ENCODE assay signal across 12 cellular contexts in the genomic region with DNA sequence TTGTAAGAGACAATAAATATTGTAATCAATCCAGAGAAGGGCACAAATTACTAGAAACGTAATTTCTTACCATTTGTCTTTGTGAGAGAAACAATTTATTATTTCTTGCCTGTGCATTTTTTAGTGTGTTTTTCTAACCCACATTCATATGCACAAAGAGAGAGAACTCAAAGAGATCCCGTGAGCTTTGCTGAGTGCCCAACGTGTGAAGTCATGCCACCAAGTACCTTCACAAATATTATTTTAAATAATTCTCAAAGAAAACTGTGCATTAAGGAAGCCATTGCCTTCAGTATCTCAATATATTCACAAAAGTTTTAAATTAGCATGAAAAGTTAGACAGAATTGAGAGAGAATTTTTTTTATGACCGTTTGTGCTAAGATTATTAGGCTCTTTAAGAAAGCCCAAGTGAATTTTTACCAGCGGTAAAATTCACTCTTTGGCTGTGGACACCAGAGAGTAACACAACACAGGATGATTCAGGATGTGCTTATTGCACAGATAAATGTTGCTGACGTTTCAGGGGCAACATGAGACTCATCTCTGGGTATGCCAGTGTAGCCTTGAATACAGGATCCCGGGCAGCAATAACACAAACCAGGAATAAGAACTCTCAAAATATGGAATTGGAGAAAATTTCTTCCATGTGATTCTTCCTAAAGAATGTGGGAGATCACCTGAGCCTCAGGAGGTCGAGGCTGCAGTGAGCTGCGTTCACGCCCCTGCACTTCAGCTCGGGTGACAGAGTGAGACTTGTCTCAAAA. TPM values are rescaled to one million over a fixed set of nuclear protein-coding genes. Genes with fewer than 3 reads are reported as not detected.
DNase-seq lines count a peak whose midpoint lies in the region; ATAC-seq lines count a peak whose summit lies in the region.
"Had no signal": no experiment of that assay in that cellular context is flagged by ENCODE, and none has a peak within 500 bp of the region (broad histone marks: within the 10 kb centered on the region; RNA-seq: fewer than 3 reads in every experiment).

No MANE protein-coding gene starts in this region.

- H3K4me3 ChIP-seq in stomach smooth muscle (ENCODE audit: low read length in 2 of 2), result no peak overlapping the region
- H3K4me3 ChIP-seq: A549 had no signal

- peak; percentile 15 to 34 for ATAC-seq in activated CD4-positive, CD25-positive, alpha-beta regulatory T cell treated with anti-CD3 and anti-CD28 coated beads, Interleukin-2, amount 50 U/mL, for 24 hours
- ATAC-seq: A549 had no signal

- peak overlapping the region; percentile 46 for H3K27ac ChIP-seq in stomach smooth muscle (ENCODE audit: low read length)
- H3K27ac ChIP-seq: A549, VCaP had no signal

- H3K27me3 Mint-ChIP-seq in T-helper 2 cell treated with Interferon-gamma antibody and Interleukin-4, amounts not matched to agents 5 μg/mL and 100 μg/mL, for 36 hours (ENCODE audit: low read depth), result no peaks in the 10 kb centered on the region
- peaks cover 5 to 18% (median 14%) of the 10 kb centered on the region in 3 donors for H3K27me3 Mint-ChIP-seq in immature natural killer cell (ENCODE audit: low read depth in 3 of 3)

- H3K36me3 Mint-ChIP-seq in T-helper 2 cell treated with Interferon-gamma antibody and Interleukin-4, amounts not matched to agents 5 μg/mL and 100 μg/mL, for 36 hours (ENCODE audit: low read depth), result peaks cover 71% of the 10 kb centered on the region
- H3K36me3 Mint-ChIP-seq in immature natural killer cell, result peaks cover 8 to 20% (median 13%) of the 10 kb centered on the region in 3 donors

- no peak for DNase-seq in activated CD4-positive, CD25-positive, alpha-beta regulatory T cell (lab: John Stamatoyannopoulos, UW)
- no peak for DNase-seq in T-helper 2 cell treated with Interferon-gamma antibody and Interleukin-4, amounts not matched to agents 5 μg/mL and 100 μg/mL, for 36 hours (ENCODE audit: low spot score)
- DNase-seq in immature natural killer cell (peak in 1 of 3 donors; percentile 32), NCI-H1105 (lab: John Stamatoyannopoulos, UW) (no peak), iPS-NIHi11 (ENCODE audit: low spot score) (no peak), NCI-H510A (lab: John Stamatoyannopoulos, UW) (no peak)
- DNase-seq: GOT3, NCI-H226 had no signal

- H3K4me1 ChIP-seq in stomach smooth muscle (ENCODE audit: control insufficient read depth, insufficient read depth, low read length), result peaks cover 12% of the 10 kb centered on the region

- no peak overlapping the region for H3K9ac ChIP-seq in stomach smooth muscle (ENCODE audit: low read length in 2 of 2)

- H3K27ac Mint-ChIP-seq in T-helper 2 cell treated with Interferon-gamma antibody and Interleukin-4, amounts not matched to agents 5 μg/mL and 100 μg/mL, for 36 hours, result peak overlapping the region; percentile 99
- H3K27ac Mint-ChIP-seq in immature natural killer cell, result peak overlapping the region; percentile 94 to 100 (median 98)

- no peaks in the 10 kb centered on the region for H3K27me3 ChIP-seq in stomach smooth muscle (ENCODE audit: control insufficient read depth in 1 of 2, insufficient read depth in 2 of 2, low read length in 2 of 2)

- no peaks in the 10 kb centered on the region for H3K9me3 ChIP-seq in stomach smooth muscle (ENCODE audit: control insufficient read depth in 2 of 2, low read length in 2 of 2)
- H3K9me3 ChIP-seq: A549 had no signal

- H3K4me3 Mint-ChIP-seq in T-helper 2 cell treated with Interferon-gamma antibody and Interleukin-4, amounts not matched to agents 5 μg/mL and 100 μg/mL, for 36 hours, result peak overlapping the region; percentile 99
- H3K4me3 Mint-ChIP-seq in immature natural killer cell, result peak overlapping the region; percentile 98 to 100 (median 100)

- peaks cover 40% of the 10 kb centered on the region for H3K4me1 Mint-ChIP-seq in T-helper 2 cell treated with Interferon-gamma antibody and Interleukin-4, amounts not matched to agents 5 μg/mL and 100 μg/mL, for 36 hours (ENCODE audit: low read depth)
- peaks cover 82 to 96% of the 10 kb centered on the region in 2 donors for H3K4me1 Mint-ChIP-seq in immature natural killer cell

- no peaks in the 10 kb centered on the region for H3K9me3 Mint-ChIP-seq in T-helper 2 cell treated with Interferon-gamma antibody and Interleukin-4, amounts not matched to agents 5 μg/mL and 100 μg/mL, for 36 hours
- H3K9me3 Mint-ChIP-seq in immature natural killer cell, result peaks cover 0 to 2% (median 0%) of the 10 kb centered on the region in 6 donors

- H3K36me3 ChIP-seq in stomach smooth muscle (ENCODE audit: control insufficient read depth in 2 of 2, insufficient read depth in 2 of 2, low read length in 2 of 2), result no peaks in the 10 kb centered on the region

RNA-seq across cellular contexts. Expression of gene ARHGDIB, which starts 2.9 kb away (rescaled TPM):
- polyA plus RNA-seq in immature natural killer cell, result 1,000 to 10,000 TPM; 2,434 to 4,716 (median 2,863) TPM

RNA-seq across cellular contexts. Expression of gene PDE6H, which starts 14.3 kb away (rescaled TPM):
- polyA plus RNA-seq in immature natural killer cell, result not detected
- polyA plus RNA-seq: A549 had no signal

RNA-seq across cellular contexts. Expression of gene ERP27, which starts 20.2 kb away (rescaled TPM):
- polyA plus RNA-seq in immature natural killer cell, result 1 to 10 TPM; 2.5 to 3.8 (median 3.8) TPM
